24 cellular contexts compared by ENCODE assay signal in the genomic region with DNA sequence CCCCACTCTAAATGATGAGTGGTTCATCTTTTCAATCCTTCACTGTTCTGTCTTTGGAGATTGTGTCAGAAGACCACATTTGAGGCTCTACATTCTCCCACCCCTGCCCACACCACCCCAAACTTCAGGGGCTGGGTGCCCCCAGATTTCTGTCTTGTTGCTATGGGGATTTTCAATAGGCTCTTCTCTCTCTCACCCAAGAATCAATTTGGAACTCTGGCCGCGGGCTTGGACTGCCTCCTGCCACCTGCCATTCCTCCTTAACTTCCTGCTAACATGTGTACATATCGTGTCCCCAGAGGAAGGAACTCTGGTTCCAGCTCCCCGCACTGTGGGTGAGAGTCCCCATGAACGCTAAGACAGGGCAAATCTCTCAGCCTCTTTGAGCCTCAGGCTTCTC.
"Had no signal": no experiment of that assay in that cellular context is flagged by ENCODE, and none has a peak within 500 bp of the region (broad histone marks: within the 10 kb centered on the region; RNA-seq: fewer than 3 reads in every experiment).

No MANE protein-coding gene starts in this region.

- H3K9me3 Mint-ChIP-seq: activated B cell treated with CpG ODN at 0.5 μM for 24 hours; activated CD4-positive, alpha-beta T cell treated with anti-CD3 and anti-CD28 coated beads, Interleukin-2, amount 10 ng/mL, durations not matched to agents 24 days and 14 days; activated naive CD4-positive, alpha-beta T cell treated with anti-CD3 and anti-CD28 coated beads, Interleukin-2, amount 50 U/mL, for 24 hours; activated T-cell treated with anti-CD3 and anti-CD28 coated beads, Interleukin-2, amount 50 U/mL, for 24 hours; activated T-helper 1 cell treated with anti-CD3 and anti-CD28 coated beads, Interleukin-12 subunit alpha, Interleukin-12 subunit beta, Interleukin-2, Interleukin-4 antibody, amounts not matched to agents 30 ng/mL and 10 ng/mL and 1 ng/mL, durations not matched to agents 14 hours and 24 hours and 36 hours had no signal

- H3K4me1 ChIP-seq: ascending aorta, body of pancreas had no signal

- ATAC-seq: activated CD8-positive, alpha-beta memory T cell treated with anti-CD3 and anti-CD28 coated beads, Interleukin-2, amount 10 ng/mL, durations not matched to agents 7 days and 5 days; body of pancreas; PC-3; T-helper 17 cell had no signal

- H3K36me3 ChIP-seq: ascending aorta, MG63 had no signal

- H3K36me3 Mint-ChIP-seq: activated CD8-positive, alpha-beta memory T cell treated with anti-CD3 and anti-CD28 coated beads, Interleukin-2, amount 10 ng/mL, durations not matched to agents 7 days and 5 days; activated naive CD4-positive, alpha-beta T cell treated with anti-CD3 and anti-CD28 coated beads, Interleukin-2, amount 50 U/mL, for 24 hours had no signal

- H3K27ac ChIP-seq: ascending aorta, body of pancreas had no signal

- DNase-seq: activated B cell treated with CpG ODN at 0.5 μM for 24 hours; activated CD4-positive, alpha-beta T cell treated with anti-CD3 and anti-CD28 coated beads for 1 hour; activated CD4-positive, alpha-beta T cell treated with anti-CD3 and anti-CD28 coated beads, Interleukin-2, amount 10 ng/mL, durations not matched to agents 24 days and 14 days; activated CD4-positive, alpha-beta T cell treated with anti-CD3 and anti-CD28 coated beads, Interleukin-2, amount 50 U/mL, for 48 hours; activated effector memory CD4-positive, alpha-beta T cell treated with Interleukin-2 at 50 U/mL for 16 hours; activated naive CD4-positive, alpha-beta T cell; activated T-cell treated with anti-CD3 and anti-CD28 coated beads, Interleukin-2, amount 50 U/mL, for 24 hours; body of pancreas; central memory CD4-positive, alpha-beta T cell; MG63; NCI-H1105 treated with DMSO at 0.1 percent for 48 hours; NCI-H1436 treated with DMSO at 0.1 percent for 48 hours; NCI-H187; NCI-H2081; NCI-H526; NCI-H774; PC-3; SHP77 treated with DMSO at 0.1 percent for 48 hours; T-helper 17 cell; T-helper 9 cell had no signal

- H3K27me3 ChIP-seq: ascending aorta, body of pancreas, MG63 had no signal

- H3K4me3 Mint-ChIP-seq: activated B cell treated with CpG ODN at 0.5 μM for 24 hours; activated CD4-positive, alpha-beta T cell treated with anti-CD3 and anti-CD28 coated beads, Interleukin-2, amount 10 ng/mL, durations not matched to agents 24 days and 14 days; activated CD8-positive, alpha-beta memory T cell treated with anti-CD3 and anti-CD28 coated beads, Interleukin-2, amount 10 ng/mL, durations not matched to agents 7 days and 5 days; activated naive CD4-positive, alpha-beta T cell treated with anti-CD3 and anti-CD28 coated beads, Interleukin-2, amount 50 U/mL, for 24 hours; activated T-cell treated with anti-CD3 and anti-CD28 coated beads, Interleukin-2, amount 50 U/mL, for 24 hours; activated T-helper 1 cell treated with anti-CD3 and anti-CD28 coated beads, Interleukin-12 subunit alpha, Interleukin-12 subunit beta, Interleukin-2, Interleukin-4 antibody, amounts not matched to agents 30 ng/mL and 10 ng/mL and 1 ng/mL, durations not matched to agents 14 hours and 24 hours and 36 hours; T-helper 17 cell had no signal

- H3K27ac Mint-ChIP-seq: activated B cell treated with CpG ODN at 0.5 μM for 24 hours; activated CD4-positive, alpha-beta T cell treated with anti-CD3 and anti-CD28 coated beads, Interleukin-2, amount 10 ng/mL, durations not matched to agents 24 days and 14 days; activated CD8-positive, alpha-beta memory T cell treated with anti-CD3 and anti-CD28 coated beads, Interleukin-2, amount 10 ng/mL, durations not matched to agents 7 days and 5 days; activated naive CD4-positive, alpha-beta T cell treated with anti-CD3 and anti-CD28 coated beads, Interleukin-2, amount 50 U/mL, for 24 hours; activated T-cell treated with anti-CD3 and anti-CD28 coated beads, Interleukin-2, amount 50 U/mL, for 24 hours; activated T-helper 1 cell treated with anti-CD3 and anti-CD28 coated beads, Interleukin-12 subunit alpha, Interleukin-12 subunit beta, Interleukin-2, Interleukin-4 antibody, amounts not matched to agents 30 ng/mL and 10 ng/mL and 1 ng/mL, durations not matched to agents 14 hours and 24 hours and 36 hours; T-helper 17 cell had no signal

- H3K4me3 ChIP-seq: ascending aorta, body of pancreas, MG63 had no signal

- H3K9me3 ChIP-seq: ascending aorta, body of pancreas, MG63 had no signal

- H3K4me1 Mint-ChIP-seq: activated B cell treated with CpG ODN at 0.5 μM for 24 hours; activated CD4-positive, alpha-beta T cell treated with anti-CD3 and anti-CD28 coated beads, Interleukin-2, amount 10 ng/mL, durations not matched to agents 24 days and 14 days; activated CD8-positive, alpha-beta memory T cell treated with anti-CD3 and anti-CD28 coated beads, Interleukin-2, amount 10 ng/mL, durations not matched to agents 7 days and 5 days; activated naive CD4-positive, alpha-beta T cell treated with anti-CD3 and anti-CD28 coated beads, Interleukin-2, amount 50 U/mL, for 24 hours had no signal
